Comparison of ENCODE assay signal across 8 cellular contexts in genomic region chr5:18314192-18314778, GRCh38.
A peak's percentile ranks its signal among the peaks of the same experiment; 100 is the strongest.
DNase-seq lines count a peak whose midpoint lies in the region; ATAC-seq, FAIRE-seq and TF ChIP-seq lines count a peak whose summit lies in the region.

No MANE protein-coding gene starts in this region.

- H3K9me3 Mint-ChIP-seq in Caco-2 (ENCODE audit: unreplicated experiment) = no peaks in the 10 kb centered on the region

- FAIRE-seq in kidney (lab: Jason Lieb, UNC) = peak; percentile 29

- TF ChIP-seq CTCF in Caco-2 (IDR thresholded peaks at IDR 0.05; ENCODE audit: insufficient read depth in 1 of 2, low read depth in 1 of 2, low read length in 1 of 2, severe bottlenecking in 1 of 2, unreplicated experiment in 1 of 2) (peak; percentile 37 to 74), IMR-90 (conservative IDR thresholded peaks at IDR 0.05; ENCODE audit: low read depth, low read length) (peak; percentile 48), VCaP (conservative IDR thresholded peaks at IDR 0.05) (peak; percentile 76), kidney (IDR thresholded peaks at IDR 0.05; ENCODE audit: borderline replicate concordance, extremely low read depth, insufficient read depth) (no peak)

- no peak overlapping the region for H2BK15ac ChIP-seq in IMR-90 (ENCODE audit: low read depth, low read length)

- H3K4me3 Mint-ChIP-seq in Caco-2 (ENCODE audit: unreplicated experiment) = no peak overlapping the region

- BruUV-seq in Caco-2 (replicated peaks; lab: Mats Ljungman, UMichigan) = no TSS peak
- no TSS peak for BruUV-seq in IMR-90 (replicated peaks; lab: Mats Ljungman, UMichigan)

- peak in 1 of 2 experiments; percentile 4 for DNase-seq in Caco-2
- DNase-seq in IMR-90 = peak; percentile 20
- no peak for DNase-seq in kidney
- DNase-seq in OCI-M2 (lab: John Stamatoyannopoulos, UW; ENCODE audit: unreplicated experiment) = no peak
- no peak for DNase-seq in stimulated activated CD4-positive, alpha-beta T cell treated with anti-CD3 and anti-CD28 coated beads, Interleukin-12 subunit alpha, Interleukin-12 subunit beta, amount 100 ng/mL, for 4 hours

- peaks cover 6% of the 10 kb centered on the region for H3K27me3 Mint-ChIP-seq in Caco-2 (ENCODE audit: insufficient read depth, unreplicated experiment)

- no peak overlapping the region for H3K23ac ChIP-seq in IMR-90 (ENCODE audit: low read depth, low read length)

- no peak overlapping the region for H3K56ac ChIP-seq in IMR-90 (ENCODE audit: extremely low read depth, insufficient read depth, low read length)

- no peaks in the 10 kb centered on the region for H3K36me3 Mint-ChIP-seq in Caco-2 (ENCODE audit: insufficient read depth, unreplicated experiment)

- no peak overlapping the region for H3K9ac ChIP-seq in IMR-90 (ENCODE audit: low read depth, low read length)
- H3K9ac ChIP-seq in kidney (ENCODE audit: low read length in 2 of 2) = no peak overlapping the region

- no peaks in the 10 kb centered on the region for H3K4me1 ChIP-seq in Caco-2
- no peaks in the 10 kb centered on the region for H3K4me1 ChIP-seq in IMR-90 (ENCODE audit: control insufficient read depth, insufficient read depth, low read length)
- H3K4me1 ChIP-seq in kidney (ENCODE audit: control insufficient read depth in 1 of 2, insufficient read depth in 1 of 2, low read depth in 1 of 2, low read length in 2 of 2) = no peaks in the 10 kb centered on the region

- no peaks in the 10 kb centered on the region for H4K20me1 ChIP-seq in IMR-90 (ENCODE audit: insufficient read depth, low read length)

- H2BK20ac ChIP-seq in IMR-90 (ENCODE audit: low read depth, low read length) = no peak overlapping the region

- no peaks in the 10 kb centered on the region for H3K79me1 ChIP-seq in IMR-90 (ENCODE audit: low read depth in 1 of 2, low read length in 2 of 2)

- H2BK5ac ChIP-seq in IMR-90 (ENCODE audit: low read depth, low read length, poor library complexity, severe bottlenecking) = no peak overlapping the region

- H3K9me1 ChIP-seq in IMR-90 (ENCODE audit: insufficient read depth, low read length) = no peaks in the 10 kb centered on the region

- no peaks in the 10 kb centered on the region for H3K27me3 ChIP-seq in Caco-2 (replicated peaks; ENCODE audit: control insufficient read depth, insufficient read depth, low read length)
- H3K27me3 ChIP-seq in IMR-90 (ENCODE audit: control insufficient read depth, insufficient read depth, low read length) = no peaks in the 10 kb centered on the region

- intact Hi-C loops in Caco-2 (cut with micrococcal nuclease; ENCODE audit: unreplicated experiment) (loop anchor here (1.0 kb wide), 1 partner anchor 1098 kb away; no protein-coding TSS in a partner anchor), IMR-90 (cut with micrococcal nuclease) (loop anchor here (2.0 to 10.0 kb wide), 3 partner anchors 1097 to 1829 kb away; partner anchors contain the start of gene BASP1), kidney (cut with DNase I) (loop anchor here (10.0 kb wide), 1 partner anchor 1099 kb away; the partner anchor contains the start of gene BASP1)

- in situ Hi-C loops in IMR-90 (cut with MboI; ENCODE audit: low sequenced_read_pairs) = loop anchor here (25.0 kb wide), 1 partner anchor 1827 kb away; no protein-coding TSS in a partner anchor

- H4K91ac ChIP-seq in IMR-90 (ENCODE audit: insufficient read depth, low read depth, low read length) = no peak overlapping the region

- H2AFZ ChIP-seq in IMR-90 (replicated peaks; ENCODE audit: low read length, poor library complexity) = no peak overlapping the region

- H4K5ac ChIP-seq in IMR-90 (ENCODE audit: low read depth, low read length) = no peak overlapping the region

- CTCF ChIA-PET in Caco-2 (lab: Charles Lee) (no interaction called here), IMR-90 (lab: Yijun Ruan, JAX) (interaction anchor here (0.8 kb wide), 1 partner anchor 1098 kb away, joined by 4 read pairs; no protein-coding TSS in a partner anchor)

- H2AK9ac ChIP-seq in IMR-90 (replicated peaks; ENCODE audit: low read depth, low read length, poor library complexity) = no peak overlapping the region

- POLR2A ChIA-PET in Caco-2 (lab: Charles Lee) = no interaction called here
- POLR2A ChIA-PET in IMR-90 (lab: Charles Lee; ENCODE audit: unreplicated experiment) = no interaction called here

- no peak overlapping the region for H4K8ac ChIP-seq in IMR-90 (ENCODE audit: low read depth in 2 of 2, low read length in 2 of 2)

- peak; percentile 31; the same call in 1 of the 2 replicates for TF ChIP-seq RAD21 in IMR-90 (IDR thresholded peaks at IDR 0.05; ENCODE audit: low read length)

- no peak overlapping the region for H3K27ac Mint-ChIP-seq in Caco-2 (ENCODE audit: unreplicated experiment)

- H2AK5ac ChIP-seq in IMR-90 (ENCODE audit: low read depth, low read length) = no peak overlapping the region

- H2BK120ac ChIP-seq in IMR-90 (ENCODE audit: low read depth, low read length) = no peak overlapping the region

- ATAC-seq in IMR-90 (ENCODE audit: low read depth) = no peak
- ATAC-seq in GM21717 (IDR thresholded peaks at IDR 0.05; ENCODE audit: unreplicated experiment) = no peak
- no peak for ATAC-seq in HG03442 (IDR thresholded peaks at IDR 0.05; ENCODE audit: unreplicated experiment)

- WGBS in IMR-90 (ENCODE audit: extremely low coverage in 2 of 2, insufficient read length in 1 of 2), 2 experiments = no CpG with 5 or more reads among the region's 6 CpGs

- no peak overlapping the region for H3K27ac ChIP-seq in IMR-90 (ENCODE audit: insufficient read depth, low read length)
- H3K27ac ChIP-seq in VCaP = no peak overlapping the region
- no peak overlapping the region for H3K27ac ChIP-seq in kidney (ENCODE audit: low read depth in 2 of 2, low read length in 2 of 2)

- H3K36me3 ChIP-seq in Caco-2 (ENCODE audit: control insufficient read depth, insufficient read depth, low read length) (no peaks in the 10 kb centered on the region), IMR-90 (ENCODE audit: control insufficient read depth, insufficient read depth, low read length) (no peaks in the 10 kb centered on the region), kidney (ENCODE audit: control insufficient read depth in 1 of 2, insufficient read depth in 2 of 2, low read length in 2 of 2) (no peaks in the 10 kb centered on the region)

- TF ChIP-seq POLR2A in IMR-90 (IDR thresholded peaks at IDR 0.05; ENCODE audit: low read depth, low read length) = no peak

- no peaks in the 10 kb centered on the region for H3K4me1 Mint-ChIP-seq in Caco-2 (ENCODE audit: low read depth, unreplicated experiment)

- no peak overlapping the region for H3K14ac ChIP-seq in IMR-90 (replicated peaks; ENCODE audit: low read depth, low read length)

- no peaks in the 10 kb centered on the region for H3K9me3 ChIP-seq in Caco-2
- no peaks in the 10 kb centered on the region for H3K9me3 ChIP-seq in IMR-90 (ENCODE audit: control insufficient read depth, insufficient read depth, low read length)
- no peaks in the 10 kb centered on the region for H3K9me3 ChIP-seq in kidney (ENCODE audit: control insufficient read depth in 1 of 2, low read length in 2 of 2)

- no peak overlapping the region for H3K18ac ChIP-seq in IMR-90 (ENCODE audit: low read depth, low read length)

- dilution Hi-C loops in IMR-90 (cut with HindIII; ENCODE audit: low sequenced_read_pairs, unreplicated experiment) = no loop called here

- no peak overlapping the region for H3K4ac ChIP-seq in IMR-90 (ENCODE audit: low read depth, low read length)

- H3K4me3 ChIP-seq in Caco-2 (ENCODE audit: low read depth, low read length) (no peak overlapping the region), IMR-90 (ENCODE audit: insufficient read depth, low read depth, low read length) (no peak overlapping the region), kidney (ENCODE audit: low read length in 2 of 2) (no peak overlapping the region)

- no peak overlapping the region for H3K4me2 ChIP-seq in IMR-90 (ENCODE audit: low read depth, low read length)

TF ChIP-seq in IMR-90, 13 proteins besides CTCF, POLR2A, EP300 and RAD21:
- peak; percentile 37; the same call in 1 of the 2 replicates for TF ChIP-seq SMC3 (IDR thresholded peaks at IDR 0.05; ENCODE audit: low read depth, low read length)
- TF ChIP-seq NFE2L2 (IDR thresholded peaks at IDR 0.05; ENCODE audit: low read depth, low read length) = no peak
- no peak for TF ChIP-seq FOS (IDR thresholded peaks at IDR 0.05; ENCODE audit: low read depth, low read length)
- TF ChIP-seq CEBPB (IDR thresholded peaks at IDR 0.05; ENCODE audit: low read depth, low read length) = no peak
- TF ChIP-seq USF2 (IDR thresholded peaks at IDR 0.05; ENCODE audit: low read depth, low read length) = no peak
- no peak for TF ChIP-seq MXI1 (IDR thresholded peaks at IDR 0.05; ENCODE audit: borderline replicate concordance, low read depth, low read length)
- no peak for TF ChIP-seq RFX5 (IDR thresholded peaks at IDR 0.05; ENCODE audit: low read depth, low read length)
- no peak for TF ChIP-seq MAFK (IDR thresholded peaks at IDR 0.05; ENCODE audit: low read depth, low read length)
